ENCODE assay signal across 29 cellular contexts in the genomic region with DNA sequence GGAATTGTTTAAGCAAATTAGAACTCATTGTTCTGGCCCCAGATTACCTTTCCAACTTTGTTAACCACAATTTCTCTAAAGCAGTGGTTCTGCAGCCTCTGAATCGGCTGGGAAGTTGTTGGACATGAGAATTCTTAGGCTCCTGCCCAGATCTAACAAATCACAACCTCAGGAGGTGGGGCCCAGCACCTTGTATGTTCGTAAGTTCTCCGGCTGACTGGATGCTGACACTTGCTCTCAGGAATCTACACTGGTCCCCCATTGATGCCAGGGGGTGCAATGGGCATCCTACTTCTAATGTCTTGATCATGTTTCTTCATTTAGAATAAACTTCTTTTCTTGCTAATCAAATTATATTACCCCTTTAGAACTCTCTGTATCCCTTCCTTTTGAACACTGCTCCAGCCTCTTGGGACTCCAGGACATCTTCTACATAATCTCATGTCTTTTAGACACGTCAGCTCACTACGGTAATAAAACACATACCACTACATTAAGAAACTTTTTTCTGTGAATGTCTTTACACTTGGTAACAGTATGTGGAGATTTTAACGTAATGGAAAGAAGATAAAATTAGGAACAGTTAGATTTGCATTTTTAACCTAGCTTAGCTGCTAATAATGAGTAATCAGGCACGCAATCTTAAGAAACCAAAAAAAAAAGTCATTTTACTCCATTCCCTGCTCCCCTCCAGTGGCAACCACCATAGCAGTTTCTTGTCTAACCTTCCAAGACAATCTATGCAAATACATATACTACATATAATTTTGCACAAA.
DNase-seq lines count a peak whose midpoint lies in the region; ATAC-seq and TF ChIP-seq lines count a peak whose summit lies in the region.
"Had no signal": no experiment of that assay in that cellular context is flagged by ENCODE, and none has a peak within 500 bp of the region (broad histone marks: within the 10 kb centered on the region; RNA-seq: fewer than 3 reads in every experiment).

No MANE protein-coding gene starts in this region.

- no peaks in the 10 kb centered on the region for H3K4me1 ChIP-seq in mesendoderm (ENCODE audit: control insufficient read depth, low read depth, low read length)
- H3K4me1 ChIP-seq in tibial artery: peaks cover 0 to 6% (median 0%) of the 10 kb centered on the region in 4 donors
- H3K4me1 ChIP-seq in CD8-positive, alpha-beta T cell (ENCODE audit: insufficient read depth, low read length): no peaks in the 10 kb centered on the region
- H3K4me1 ChIP-seq: esophagus squamous epithelium, foreskin keratinocyte, lower lobe of right lung had no signal

- H3K56ac ChIP-seq in mesendoderm (ENCODE audit: low read length): no peak overlapping the region

- H3K36me3 Mint-ChIP-seq in WTC11: no peaks in the 10 kb centered on the region
- peaks cover 12% of the 10 kb centered on the region for H3K36me3 Mint-ChIP-seq in CD8-positive, alpha-beta T cell
- H3K36me3 Mint-ChIP-seq: natural killer cell; stimulated activated effector memory CD8-positive, alpha-beta T cell treated with anti-CD3 and anti-CD28 coated beads, Interleukin-12 subunit alpha, Interleukin-12 subunit beta, amount 100 ng/mL, for 72 hours had no signal

- no CpG with 5 or more reads among the region's 7 CpGs for WGBS in mesendoderm (ENCODE audit: extremely low coverage, insufficient coverage, low lambda C conversion rate)

- H3K4me3 Mint-ChIP-seq in WTC11: no peak overlapping the region
- no peak overlapping the region for H3K4me3 Mint-ChIP-seq in CD8-positive, alpha-beta T cell
- H3K4me3 Mint-ChIP-seq: activated CD8-positive, alpha-beta T cell treated with anti-CD3 and anti-CD28 coated beads for 36 hours; activated naive CD4-positive, alpha-beta T cell treated with anti-CD3 and anti-CD28 coated beads, Interleukin-2, amount 10 ng/mL, durations not matched to agents 7 days and 5 days; B cell; natural killer cell; stimulated activated effector memory CD8-positive, alpha-beta T cell treated with anti-CD3 and anti-CD28 coated beads, Interleukin-12 subunit alpha, Interleukin-12 subunit beta, amount 100 ng/mL, for 72 hours had no signal

- H3K27ac ChIP-seq in mesendoderm (ENCODE audit: low read depth, low read length) (no peak overlapping the region), tibial artery (no peak overlapping the region)
- no peak overlapping the region for H3K27ac ChIP-seq in CD8-positive, alpha-beta T cell (ENCODE audit: low read depth, low read length)
- H3K27ac ChIP-seq: adrenal gland, brain microvascular endothelial cell, esophagus squamous epithelium, foreskin keratinocyte, heart left ventricle, KMS-11, lower lobe of right lung had no signal

- H3K27me3 ChIP-seq in mesendoderm (ENCODE audit: insufficient read depth, low read length, poor library complexity) (no peaks in the 10 kb centered on the region), tibial artery (no peaks in the 10 kb centered on the region)
- no peaks in the 10 kb centered on the region for H3K27me3 ChIP-seq in CD8-positive, alpha-beta T cell (ENCODE audit: insufficient read depth, low read length)
- H3K27me3 ChIP-seq: adrenal gland, brain microvascular endothelial cell, dorsolateral prefrontal cortex, esophagus squamous epithelium, foreskin keratinocyte, heart left ventricle had no signal

- no peaks in the 10 kb centered on the region for H3K79me1 ChIP-seq in mesendoderm (ENCODE audit: low read length)

- no peaks in the 10 kb centered on the region for H3K9me3 ChIP-seq in tibial artery
- no peaks in the 10 kb centered on the region for H3K9me3 ChIP-seq in CD8-positive, alpha-beta T cell (ENCODE audit: low read length)
- H3K9me3 ChIP-seq: adrenal gland, esophagus squamous epithelium, heart left ventricle, lower lobe of right lung had no signal

- H3K36me3 ChIP-seq in mesendoderm (ENCODE audit: control insufficient read depth, insufficient read depth, low read length) (no peaks in the 10 kb centered on the region), tibial artery (no peaks in the 10 kb centered on the region)
- peaks cover 5% of the 10 kb centered on the region for H3K36me3 ChIP-seq in CD8-positive, alpha-beta T cell (ENCODE audit: insufficient read depth, low read length)
- H3K36me3 ChIP-seq: adrenal gland, brain microvascular endothelial cell, esophagus squamous epithelium, heart left ventricle, lower lobe of right lung had no signal

- no peaks in the 10 kb centered on the region for H3K79me2 ChIP-seq in mesendoderm (ENCODE audit: control insufficient read depth, insufficient read depth, low read length)

- intact Hi-C loops in tibial artery (cut with DNase I; ENCODE audit: low total_unique reads): no loop called here
- intact Hi-C loops in CD8-positive, alpha-beta T cell (cut with DNase I, micrococcal nuclease): no loop called here

- no peak overlapping the region for H2BK120ac ChIP-seq in mesendoderm (ENCODE audit: low read depth, low read length)

- H2BK5ac ChIP-seq in mesendoderm (ENCODE audit: low read length): no peak overlapping the region

- ATAC-seq in GM18511 (IDR thresholded peaks at IDR 0.05; ENCODE audit: unreplicated experiment) (peak; percentile 66), HG02678 (IDR thresholded peaks at IDR 0.05; ENCODE audit: unreplicated experiment) (peak; percentile 48), WTC11 (no peak; the same call in 1 of the 2 replicates), GM21723 (IDR thresholded peaks at IDR 0.05; ENCODE audit: unreplicated experiment) (no peak)
- ATAC-seq in CD8-positive, alpha-beta T cell: no peak
- ATAC-seq: activated CD8-positive, alpha-beta T cell treated with anti-CD3 and anti-CD28 coated beads for 36 hours; foreskin keratinocyte; heart left ventricle; lower lobe of right lung; natural killer cell; stimulated activated effector memory CD8-positive, alpha-beta T cell treated with anti-CD3 and anti-CD28 coated beads, Interleukin-12 subunit alpha, Interleukin-12 subunit beta, amount 100 ng/mL, for 72 hours had no signal

- DNase-seq in WTC11 (ENCODE audit: low spot score) (no peak), mesendoderm (peak; percentile 8), tibial artery (no peak), NCI-H82 (lab: John Stamatoyannopoulos, UW) (no peak)
- DNase-seq in CD8-positive, alpha-beta T cell: no peak
- DNase-seq: ACHN; activated CD4-positive, CD25-positive, alpha-beta regulatory T cell treated with anti-CD3 and anti-CD28 coated beads, Interleukin-2, amount 50 U/mL, for 72 hours; activated CD8-positive, alpha-beta memory T cell treated with anti-CD3 and anti-CD28 coated beads, Interleukin-2, amount 50 U/mL, for 48 hours; activated CD8-positive, alpha-beta T cell treated with anti-CD3 and anti-CD28 coated beads for 36 hours; activated naive CD4-positive, alpha-beta T cell treated with anti-CD3 and anti-CD28 coated beads, Interleukin-2, amount 10 ng/mL, durations not matched to agents 7 days and 5 days; adrenal gland; brain microvascular endothelial cell; DMS153; dorsolateral prefrontal cortex; esophagus squamous epithelium; foreskin keratinocyte; heart left ventricle; lower lobe of right lung; MM.1S; natural killer cell; NCI-H2029; NCI-H524; trophoblast cell had no signal

- CTCF ChIA-PET in WTC11 (lab: Charles Lee): no interaction called here
- CTCF ChIA-PET in CD8-positive, alpha-beta T cell (lab: Charles Lee): no interaction called here

- no peak overlapping the region for H4K8ac ChIP-seq in mesendoderm (ENCODE audit: low read depth, low read length)

- POLR2A ChIA-PET in WTC11 (lab: Charles Lee): no interaction called here
- POLR2A ChIA-PET in CD8-positive, alpha-beta T cell (lab: Charles Lee): no interaction called here

- H3K4me2 ChIP-seq in mesendoderm (ENCODE audit: low read length): no peak overlapping the region
- H3K4me2 ChIP-seq: KMS-11 had no signal

- TF ChIP-seq CTCF in WTC11 (IDR thresholded peaks at IDR 0.05) (no peak), tibial artery (IDR thresholded peaks at IDR 0.05) (no peak)
- no peak for TF ChIP-seq CTCF in CD8-positive, alpha-beta T cell (IDR thresholded peaks at IDR 0.05)

- no peak overlapping the region for H2AK5ac ChIP-seq in mesendoderm (ENCODE audit: low read length)

- H3K27me3 Mint-ChIP-seq in WTC11 (ENCODE audit: low read depth): no peaks in the 10 kb centered on the region
- H3K27me3 Mint-ChIP-seq in CD8-positive, alpha-beta T cell (ENCODE audit: low read depth): no peaks in the 10 kb centered on the region
- H3K27me3 Mint-ChIP-seq: activated CD8-positive, alpha-beta T cell treated with anti-CD3 and anti-CD28 coated beads for 36 hours; activated naive CD4-positive, alpha-beta T cell treated with anti-CD3 and anti-CD28 coated beads, Interleukin-2, amount 10 ng/mL, durations not matched to agents 7 days and 5 days; B cell had no signal

- H3K4ac ChIP-seq in mesendoderm (ENCODE audit: low read depth, low read length): no peak overlapping the region

- no peak overlapping the region for H3K9ac ChIP-seq in mesendoderm (ENCODE audit: low read length)
- H3K9ac ChIP-seq: KMS-11 had no signal

- H2BK15ac ChIP-seq in mesendoderm (replicated peaks; ENCODE audit: low read depth): no peak overlapping the region

- H3K4me3 ChIP-seq in mesendoderm (ENCODE audit: low read length) (no peak overlapping the region), tibial artery (no peak overlapping the region)
- H3K4me3 ChIP-seq in CD8-positive, alpha-beta T cell (ENCODE audit: low read depth, low read length): no peak overlapping the region
- H3K4me3 ChIP-seq: adrenal gland, dorsolateral prefrontal cortex, esophagus squamous epithelium, heart left ventricle, lower lobe of right lung had no signal

- no peak overlapping the region for H4K5ac ChIP-seq in mesendoderm (ENCODE audit: low read length)

- H3K27ac Mint-ChIP-seq in WTC11: peak overlapping the region; percentile 26; the same call in 1 of the 2 replicates
- H3K27ac Mint-ChIP-seq in CD8-positive, alpha-beta T cell: no peak overlapping the region
- H3K27ac Mint-ChIP-seq: activated CD8-positive, alpha-beta T cell treated with anti-CD3 and anti-CD28 coated beads for 36 hours; activated naive CD4-positive, alpha-beta T cell treated with anti-CD3 and anti-CD28 coated beads, Interleukin-2, amount 10 ng/mL, durations not matched to agents 7 days and 5 days; B cell; natural killer cell; stimulated activated effector memory CD8-positive, alpha-beta T cell treated with anti-CD3 and anti-CD28 coated beads, Interleukin-12 subunit alpha, Interleukin-12 subunit beta, amount 100 ng/mL, for 72 hours had no signal

- H3K4me1 Mint-ChIP-seq in WTC11: peaks cover 24% of the 10 kb centered on the region
- no peaks in the 10 kb centered on the region for H3K4me1 Mint-ChIP-seq in CD8-positive, alpha-beta T cell (ENCODE audit: low read depth)
- H3K4me1 Mint-ChIP-seq: activated naive CD4-positive, alpha-beta T cell treated with anti-CD3 and anti-CD28 coated beads, Interleukin-2, amount 10 ng/mL, durations not matched to agents 7 days and 5 days; stimulated activated effector memory CD8-positive, alpha-beta T cell treated with anti-CD3 and anti-CD28 coated beads, Interleukin-12 subunit alpha, Interleukin-12 subunit beta, amount 100 ng/mL, for 72 hours had no signal

- H3K23ac ChIP-seq in mesendoderm (ENCODE audit: low read length): no peak overlapping the region

- no peak overlapping the region for H3K18ac ChIP-seq in mesendoderm (ENCODE audit: low read length)

- H3K9me3 Mint-ChIP-seq in WTC11: no peaks in the 10 kb centered on the region
- no peaks in the 10 kb centered on the region for H3K9me3 Mint-ChIP-seq in CD8-positive, alpha-beta T cell
- H3K9me3 Mint-ChIP-seq: activated CD8-positive, alpha-beta T cell treated with anti-CD3 and anti-CD28 coated beads for 36 hours; activated naive CD4-positive, alpha-beta T cell treated with anti-CD3 and anti-CD28 coated beads, Interleukin-2, amount 10 ng/mL, durations not matched to agents 7 days and 5 days; natural killer cell; stimulated activated effector memory CD8-positive, alpha-beta T cell treated with anti-CD3 and anti-CD28 coated beads, Interleukin-12 subunit alpha, Interleukin-12 subunit beta, amount 100 ng/mL, for 72 hours had no signal

Comparison
In these comparisons a context has a peak if more than half of its experiments do, and no peak if none do; other contexts are left out.
1. ATAC-seq: peak in GM18511 (single experiment) and HG02678 (single experiment); none in WTC11 (single experiment), GM21723 (single experiment) and CD8-positive, alpha-beta T cell (single experiment).